ENCODE assay signal across 8 cellular contexts in the genomic region with DNA sequence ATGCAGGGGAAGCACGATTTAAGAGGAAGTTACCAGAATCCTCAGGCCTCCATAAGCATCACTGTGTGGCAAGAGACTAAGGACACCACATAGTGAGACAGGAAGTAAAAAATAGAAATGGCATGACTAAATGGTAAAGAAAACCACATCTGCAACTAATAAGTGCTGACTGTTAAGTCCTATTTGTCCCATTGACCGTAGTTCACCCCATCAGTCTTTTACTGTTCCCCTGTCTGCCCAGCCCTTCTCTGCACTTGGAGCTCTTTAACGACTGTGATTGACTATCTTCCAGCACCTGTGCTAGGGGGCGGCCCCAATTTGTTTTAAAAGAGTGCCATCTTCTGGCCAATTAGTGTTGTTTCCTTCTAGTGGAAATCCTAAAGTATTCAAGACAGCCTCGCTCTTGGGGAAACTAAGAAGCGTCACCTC.
A peak's percentile ranks its signal among the peaks of the same experiment; 100 is the strongest.
DNase-seq lines count a peak whose midpoint lies in the region; ATAC-seq, FAIRE-seq and TF ChIP-seq lines count a peak whose summit lies in the region.

No MANE protein-coding gene starts in this region.

- H3K9me3 ChIP-seq in Peyer's patch (no peaks in the 10 kb centered on the region), gastroesophageal sphincter (no peaks in the 10 kb centered on the region), pancreas (no peaks in the 10 kb centered on the region)

- H3K27ac ChIP-seq in Peyer's patch (peak overlapping the region in 1 of 4 donors; percentile 30), gastroesophageal sphincter (no peak overlapping the region), pancreas (no peak overlapping the region)

- no peak for TF ChIP-seq POLR2A in Peyer's patch (IDR thresholded peaks at IDR 0.05)
- no peak for TF ChIP-seq POLR2A in gastroesophageal sphincter (IDR thresholded peaks at IDR 0.05)

- intact Hi-C loops in pancreas (cut with DNase I): loop anchor here in 2 of 3 donors (10.0 kb wide), 1 partner anchor 185 kb away; no protein-coding TSS in a partner anchor

- no peak for TF ChIP-seq EP300 in gastroesophageal sphincter (IDR thresholded peaks at IDR 0.05)

- DNase-seq in COLO668 (lab: John Stamatoyannopoulos, UW; ENCODE audit: unreplicated experiment) (peak; percentile 1), LHCN-M2 (ENCODE audit: low read depth) (peak; percentile 55), Peyer's patch (peak in 2 of 3 donors; percentile 35 to 75), pancreas (peak in 4 of 6 donors; percentile 16 to 54 (median 34)), cortex of kidney (lab: John Stamatoyannopoulos, UW) (no peak)
- peak; percentile 15 for DNase-seq in activated T-helper 9 cell treated with anti-CD3 and anti-CD28 coated beads, Interleukin-2, amount 50 U/mL, for 16 hours (ENCODE audit: low read depth)

- H3K27me3 ChIP-seq in Peyer's patch: no peaks in the 10 kb centered on the region
- H3K27me3 ChIP-seq in gastroesophageal sphincter: no peaks in the 10 kb centered on the region
- no peaks in the 10 kb centered on the region for H3K27me3 ChIP-seq in pancreas

- WGBS in gastroesophageal sphincter (ENCODE audit: low coverage in 1 of 2), 2 donors: 0 to 4% methylated on average over 5 of the region's 6 CpGs
- 1 to 10% methylated on average over 6 of the region's 6 CpGs for WGBS in pancreas, 2 donors

- ATAC-seq in GM21360 (IDR thresholded peaks at IDR 0.05; ENCODE audit: unreplicated experiment) (peak; percentile 93), gastroesophageal sphincter (peak; percentile 74), pancreas (peak; percentile 85 to 92 (median 91))

- FAIRE-seq in pancreas (lab: Jason Lieb, UNC): peak; percentile 69

- no peaks in the 10 kb centered on the region for H3K36me3 ChIP-seq in Peyer's patch
- H3K36me3 ChIP-seq in gastroesophageal sphincter: peaks cover 0 to 4% of the 10 kb centered on the region in 2 donors
- no peaks in the 10 kb centered on the region for H3K36me3 ChIP-seq in pancreas

- H3K4me3 ChIP-seq in Peyer's patch (no peak overlapping the region), gastroesophageal sphincter (no peak overlapping the region), pancreas (no peak overlapping the region)

- peak; percentile 2 to 71 (median 58) for TF ChIP-seq CTCF in Peyer's patch (IDR thresholded peaks at IDR 0.05)
- peak; percentile 36 to 62 (median 56) for TF ChIP-seq CTCF in gastroesophageal sphincter (IDR thresholded peaks at IDR 0.05)
- TF ChIP-seq CTCF in pancreas (IDR thresholded peaks at IDR 0.05): peak; percentile 18 to 41 (median 34)

- H3K4me1 ChIP-seq in Peyer's patch (peaks cover 0 to 8% (median 0%) of the 10 kb centered on the region in 4 donors), gastroesophageal sphincter (peaks cover 0 to 15% (median 0%) of the 10 kb centered on the region in 3 donors), pancreas (peaks cover 0 to 17% (median 3%) of the 10 kb centered on the region in 3 donors)
